ENCODE assay signal across 8 cellular contexts in genomic region chr17:42798011-42798382, GRCh38. TPM values are rescaled to one million over a fixed set of nuclear protein-coding genes. Genes with fewer than 3 reads are reported as not detected.
DNase-seq lines count a peak whose midpoint lies in the region; ATAC-seq and TF ChIP-seq lines count a peak whose summit lies in the region.

No MANE protein-coding gene starts in this region.

- peaks cover 7% of the 10 kb centered on the region for H3K36me3 Mint-ChIP-seq in T-cell

- H3K4me3 ChIP-seq in GM12865 (ENCODE audit: low read depth, low read length) (peak overlapping the region; percentile 80), foreskin fibroblast (ENCODE audit: low read depth in 1 of 2, low read length in 2 of 2) (peak overlapping the region; percentile 86 to 93), sigmoid colon (peak overlapping the region; percentile 72 to 88 (median 81))

- peaks cover 0 to 2% of the 10 kb centered on the region in 2 donors for H3K27me3 Mint-ChIP-seq in T-cell

- POLR2A ChIA-PET in T-cell (lab: Charles Lee): interaction anchor here in 1 of 2 donors (1.0 kb wide), 1 partner anchor 25 kb away, joined by 3 read pairs; no protein-coding TSS in a partner anchor

- no peaks in the 10 kb centered on the region for H3K27me3 ChIP-seq in sigmoid colon

- H3K36me3 ChIP-seq in sigmoid colon: peaks cover 0 to 23% (median 0%) of the 10 kb centered on the region in 4 donors

- no peak for TF ChIP-seq EP300 in sigmoid colon (IDR thresholded peaks at IDR 0.05)

- ATAC-seq in T-cell (replicated peaks in 1 of 4) (no peak), GM18519 (IDR thresholded peaks at IDR 0.05; ENCODE audit: low FRiP score, unreplicated experiment) (no peak), GM18907 (IDR thresholded peaks at IDR 0.05; ENCODE audit: unreplicated experiment) (no peak), esophagus mucosa (no peak)

- peak overlapping the region; percentile 88 to 95 (median 95) for H3K4me3 Mint-ChIP-seq in T-cell

- H3K9me3 Mint-ChIP-seq in T-cell: no peaks in the 10 kb centered on the region

- no peaks in the 10 kb centered on the region for H3K9me3 ChIP-seq in sigmoid colon

- peaks cover 21 to 32% (median 25%) of the 10 kb centered on the region in 3 donors for H3K4me1 Mint-ChIP-seq in T-cell

- no peak for TF ChIP-seq POLR2A in sigmoid colon (IDR thresholded peaks at IDR 0.05)

- CTCF ChIA-PET in T-cell (lab: Charles Lee): interaction anchor here in 1 of 2 donors (0.6 to 1.3 kb wide), 4 partner anchors 26 to 240 kb away, joined by 3 to 4 read pairs (median 4); partner anchors contain the start of genes BECN1 and PSME3

- TF ChIP-seq CTCF in GM12865 (IDR thresholded peaks at IDR 0.05; ENCODE audit: insufficient read depth, low read depth, low read length, missing control alignments) (no peak), foreskin fibroblast (IDR thresholded peaks at IDR 0.05; ENCODE audit: low read depth, low read length) (no peak), sigmoid colon (IDR thresholded peaks at IDR 0.05) (no peak)

- DNase-seq in GM12865 (ENCODE audit: low read depth) (no peak), T-cell (no peak), foreskin fibroblast (no peak), sigmoid colon (no peak)
- DNase-seq in stimulated activated naive CD4-positive, alpha-beta T cell treated with Interleukin-2 at 50 U/mL for 16 hours (lab: John Stamatoyannopoulos, UW): no peak

- H3K27ac Mint-ChIP-seq in T-cell: peak overlapping the region; percentile 61 to 82

- H3K27ac ChIP-seq in sigmoid colon: peak overlapping the region; percentile 78 to 81 (median 80)

- WGBS in sigmoid colon, 2 donors: 4 to 13% methylated on average over 10 of the region's 10 CpGs

- peaks cover 0 to 25% (median 22%) of the 10 kb centered on the region in 4 donors for H3K4me1 ChIP-seq in sigmoid colon

- intact Hi-C loops in sigmoid colon (cut with DNase I): no loop called here

RNA-seq across cellular contexts. Expression of gene COA3, which starts 0.5 kb away (rescaled TPM):
- 10 to 100 TPM in 4 of 5 donors, 1 to 10 TPM in 1; 7.9 to 32.4 (median 29.8) TPM for total RNA-seq in T-cell
- total RNA-seq in sigmoid colon: 100 to 1,000 TPM in 1 of 4 donors, 10 to 100 TPM in 3; 73.4 to 100 (median 98.2) TPM
- polyA plus RNA-seq in sigmoid colon: 100 to 1,000 TPM; 282 to 382 (median 295) TPM
- total RNA-seq in esophagus mucosa: 104 TPM

RNA-seq across cellular contexts. Expression of gene CNTD1, which starts 0.7 kb away (rescaled TPM):
- not detected for total RNA-seq in T-cell
- under 1 TPM in 1 of 4 donors, not detected in 3; 0.33 TPM for total RNA-seq in sigmoid colon
- 1 to 10 TPM in 2 of 3 donors, under 1 TPM in 1; 0.42 to 7.2 (median 4.2) TPM for polyA plus RNA-seq in sigmoid colon
- not detected for total RNA-seq in esophagus mucosa

RNA-seq across cellular contexts. Expression of gene WNK4, which starts 17.6 kb away (rescaled TPM):
- total RNA-seq in T-cell: 1 to 10 TPM in 1 of 5 donors, under 1 TPM in 3, not detected in 1; 0.38 to 1.3 (median 0.60) TPM
- under 1 TPM in 1 of 4 donors, not detected in 3; 0.28 TPM for total RNA-seq in sigmoid colon
- 10 to 100 TPM; 13.2 to 14.4 (median 14.0) TPM for polyA plus RNA-seq in sigmoid colon
- 0.40 TPM for total RNA-seq in esophagus mucosa

RNA-seq across cellular contexts. Expression of gene VPS25, which starts 24.7 kb away (rescaled TPM):
- total RNA-seq in T-cell: 10 to 100 TPM; 34.7 to 42.5 (median 38.7) TPM
- total RNA-seq in sigmoid colon: 10 to 100 TPM; 27.1 to 40.3 (median 37.3) TPM
- polyA plus RNA-seq in sigmoid colon: 100 to 1,000 TPM; 103 to 135 (median 105) TPM
- total RNA-seq in esophagus mucosa: 70.9 TPM

RNA-seq across cellular contexts. Expression of gene BECN1, which starts 26.1 kb away (rescaled TPM):
- total RNA-seq in T-cell: 100 to 1,000 TPM in 4 of 5 donors, 10 to 100 TPM in 1; 92.1 to 138 (median 105) TPM
- 100 to 1,000 TPM; 139 to 215 (median 161) TPM for total RNA-seq in sigmoid colon
- polyA plus RNA-seq in sigmoid colon: 100 to 1,000 TPM in 2 of 3 donors, 10 to 100 TPM in 1; 98.8 to 141 (median 131) TPM
- 77.2 TPM for total RNA-seq in esophagus mucosa
